In the genomic region with DNA sequence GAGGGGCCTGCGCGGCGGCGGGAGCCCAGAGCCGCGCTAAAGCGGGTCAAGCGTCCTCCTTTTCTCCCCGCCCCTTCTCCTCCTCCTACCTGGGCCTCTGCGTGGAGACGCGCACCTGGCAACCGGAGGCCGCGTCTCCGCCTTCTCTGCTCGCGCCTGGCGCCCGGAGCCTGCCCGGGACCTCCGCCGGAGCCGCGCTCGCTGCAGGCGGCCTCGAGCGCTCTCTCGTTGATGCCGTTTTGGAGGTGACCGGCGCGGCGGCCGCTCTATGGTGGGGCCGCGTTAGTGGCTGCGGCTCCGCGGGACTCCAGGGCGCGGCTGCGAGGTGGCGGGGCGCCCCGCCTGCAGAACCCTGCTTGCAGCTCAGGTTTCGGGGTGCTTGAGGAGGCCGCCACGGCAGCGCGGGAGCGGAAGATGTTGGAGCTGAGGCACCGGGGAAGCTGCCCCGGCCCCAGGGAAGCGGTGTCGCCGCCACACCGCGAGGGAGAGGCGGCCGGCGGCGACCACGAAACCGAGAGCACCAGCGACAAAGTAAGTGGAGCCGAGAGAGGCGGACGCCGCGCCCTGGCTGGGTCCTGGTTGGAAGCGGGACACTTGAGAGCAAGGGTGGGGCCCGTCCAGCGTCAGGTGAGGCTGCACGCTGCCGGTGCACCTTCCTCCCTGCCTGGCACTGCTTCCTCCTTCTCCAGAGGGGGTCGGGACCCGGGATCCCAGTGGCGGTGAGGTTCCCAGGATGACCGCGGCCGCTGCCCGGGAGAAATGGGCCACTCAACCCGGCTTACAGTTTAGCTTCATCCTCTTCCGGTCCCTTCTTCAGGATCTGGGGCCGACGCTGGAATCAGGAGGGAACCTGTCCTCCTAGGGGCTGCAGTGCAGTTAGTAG, we compare ENCODE assay signal across 8 cellular contexts. TPM values are rescaled to one million over a fixed set of nuclear protein-coding genes. Genes with fewer than 3 reads are reported as not detected.
DNase-seq lines count a peak whose midpoint lies in the region; ATAC-seq and TF ChIP-seq lines count a peak whose summit lies in the region.

A gene (plus strand): TSS at position 140 of the 883 bp plus-strand sequence. CDS start 275 bp downstream, at position 415.

- no TSS peak for BruUV-seq in mammary epithelial cell (replicated peaks; lab: Mats Ljungman, UMichigan)

- peaks cover 0 to 4% (median 0%) of the 10 kb centered on the region in 11 experiments; a peak in 1 of 22 replicates for H3K36me3 ChIP-seq in BLaER1 treated with 17β-estradiol and CSF1 and Interleukin-3, amounts not matched to agents 10 nM and 100 nM
- no peaks in the 10 kb centered on the region for H3K36me3 ChIP-seq in mammary epithelial cell (ENCODE audit: insufficient read depth, low read length)

- H3K79me2 ChIP-seq in mammary epithelial cell (ENCODE audit: insufficient read depth, low read length), result peaks cover 50% of the 10 kb centered on the region

- CTCF ChIA-PET in mammary epithelial cell (lab: Charles Lee; ENCODE audit: low non-redundant PET), result no interaction called here

- 2% methylated on average over 21 of the region's 88 CpGs for WGBS in mammary epithelial cell (ENCODE audit: low coverage, missing lambda C conversion rate)

- H4K20me1 ChIP-seq in BLaER1 treated with 17β-estradiol and CSF1 and Interleukin-3, amounts not matched to agents 10 nM and 100 nM, result peaks cover 0 to 5% (median 0%) of the 10 kb centered on the region in 11 experiments; a peak in 1 of 22 replicates
- no peaks in the 10 kb centered on the region for H4K20me1 ChIP-seq in mammary epithelial cell (ENCODE audit: insufficient read depth, low read length)

- H3K4me1 ChIP-seq in BLaER1 treated with 17β-estradiol and CSF1 and Interleukin-3, amounts not matched to agents 10 nM and 100 nM, result peaks cover 0 to 12% (median 7%) of the 10 kb centered on the region in 10 experiments; a peak in 7 of 20 replicates
- peaks cover 32% of the 10 kb centered on the region for H3K4me1 ChIP-seq in mammary epithelial cell (ENCODE audit: insufficient read depth, low read length)

- TF ChIP-seq CTCF in mammary epithelial cell (conservative IDR thresholded peaks at IDR 0.05 in 1 of 2, IDR thresholded peaks at IDR 0.05 in 1 of 2; ENCODE audit: extremely low read depth in 1 of 2, insufficient read depth in 1 of 2, low read depth in 1 of 2, low read length in 2 of 2), result no peak

- H3K9me3 ChIP-seq in BLaER1 treated with 17β-estradiol and CSF1 and Interleukin-3, amounts not matched to agents 10 nM and 100 nM (replicated peaks in 1 of 11), result peaks cover 16 to 33% (median 24%) of the 10 kb centered on the region in 11 experiments
- H3K9me3 ChIP-seq in mammary epithelial cell (replicated peaks; ENCODE audit: insufficient read depth, low read length), result no peaks in the 10 kb centered on the region

- DNase-seq in RPMI8226 (peak; percentile 40), mammary epithelial cell (peak; percentile 54), kidney tubule cell (ENCODE audit: low spot score) (peak; percentile 55), SKM-1 treated with dmso at 0.1 percent for 144 hours (lab: John Stamatoyannopoulos, UW; ENCODE audit: unreplicated experiment) (no peak)
- DNase-seq in stimulated activated CD8-positive, alpha-beta memory T cell treated with anti-CD3 and anti-CD28 coated beads, Interleukin-15, amount 100 ng/mL, for 1 hour (ENCODE audit: low read depth), result peak; percentile 11

- H3K9ac ChIP-seq in BLaER1 treated with 17β-estradiol and CSF1 and Interleukin-3, amounts not matched to agents 10 nM and 100 nM, result peak within 1 kb of the TSS in 10 of 11 experiments; percentile 45 to 64 (median 51); a peak in 18 of 22 replicates
- peak within 1 kb of the TSS; percentile 90 for H3K9ac ChIP-seq in mammary epithelial cell (ENCODE audit: insufficient read depth, low read length)

- no peak within 1 kb of the TSS for H3K27ac ChIP-seq in BLaER1 treated with 17β-estradiol and CSF1 and Interleukin-3, amounts not matched to agents 10 nM and 100 nM
- peak within 1 kb of the TSS; percentile 90 for H3K27ac ChIP-seq in mammary epithelial cell (ENCODE audit: insufficient read depth, low read depth, low read length)

- peak within 1 kb of the TSS; percentile 78 to 92 (median 86) for H3K4me2 ChIP-seq in BLaER1 treated with 17β-estradiol and CSF1 and Interleukin-3, amounts not matched to agents 10 nM and 100 nM
- peak within 1 kb of the TSS; percentile 90 for H3K4me2 ChIP-seq in mammary epithelial cell (ENCODE audit: insufficient read depth, low read depth, low read length)

- peak within 1 kb of the TSS; percentile 92 for H2AFZ ChIP-seq in mammary epithelial cell (ENCODE audit: low read depth, low read length)

- peak within 1 kb of the TSS; percentile 61 to 73 (median 66) for H3K4me3 ChIP-seq in BLaER1 treated with 17β-estradiol and CSF1 and Interleukin-3, amounts not matched to agents 10 nM and 100 nM
- peak within 1 kb of the TSS; percentile 56 to 78 (median 64) for H3K4me3 ChIP-seq in mammary epithelial cell (replicated peaks in 1 of 3; ENCODE audit: insufficient read depth in 1 of 3, low read depth in 2 of 3, low read length in 3 of 3)

- peaks cover 28 to 52% (median 47%) of the 10 kb centered on the region in 11 experiments for H3K27me3 ChIP-seq in BLaER1 treated with 17β-estradiol and CSF1 and Interleukin-3, amounts not matched to agents 10 nM and 100 nM
- H3K27me3 ChIP-seq in mammary epithelial cell (ENCODE audit: insufficient read depth, low read length), result no peaks in the 10 kb centered on the region

- dilution Hi-C loops in mammary epithelial cell (cut with HindIII; ENCODE audit: low sequenced_read_pairs), result no loop called here

- peak; percentile 47 for ATAC-seq in GM18909 (IDR thresholded peaks at IDR 0.05; ENCODE audit: poor library complexity, unreplicated experiment)
- ATAC-seq in HG03108 (IDR thresholded peaks at IDR 0.05; ENCODE audit: unreplicated experiment), result peak; percentile 39

- in situ Hi-C loops in mammary epithelial cell (cut with MboI; ENCODE audit: low sequenced_read_pairs in 2 of 2), result loop anchor here in 1 of 2 donors (5.0 to 10.0 kb wide), 2 partner anchors 52 to 384 kb away; a partner anchor contains a TSS

- intact Hi-C loops in mammary epithelial cell (cut with micrococcal nuclease), result loop anchor here (1.0 to 2.0 kb wide), 4 partner anchors 14 to 384 kb away; a partner anchor contains a TSS

RNA-seq across cellular contexts. Expression of the gene that starts here (rescaled TPM):
- total RNA-seq in mammary epithelial cell, result 10 to 100 TPM; 25.4 to 29.8 TPM
- 18.2 TPM for polyA plus RNA-seq in mammary epithelial cell
- polyA minus RNA-seq in mammary epithelial cell, result 37.5 TPM
